Comparison of ENCODE assay signal across 8 cellular contexts in genomic region chr19:3366761-3367571, GRCh38. TPM values are rescaled to one million over a fixed set of nuclear protein-coding genes. Genes with fewer than 3 reads are reported as not detected.
A peak's percentile ranks its signal among the peaks of the same experiment; 100 is the strongest.
DNase-seq lines count a peak whose midpoint lies in the region; ATAC-seq and TF ChIP-seq lines count a peak whose summit lies in the region.

No MANE protein-coding gene starts in this region.

- no peak for TF ChIP-seq CTCF in CD4-positive, alpha-beta T cell (IDR thresholded peaks at IDR 0.05)
- TF ChIP-seq CTCF in HFF-Myc (IDR thresholded peaks at IDR 0.05; ENCODE audit: low read depth, low read length, missing control alignments) (no peak), foreskin keratinocyte (conservative IDR thresholded peaks at IDR 0.05) (no peak), omental fat pad (IDR thresholded peaks at IDR 0.05) (no peak)

- ATAC-seq in CD4-positive, alpha-beta T cell (ENCODE audit: poor library complexity) = peak; percentile 31
- ATAC-seq in foreskin keratinocyte (no peak), omental fat pad (ENCODE audit: low FRiP score) (peak; percentile 16), GM18907 (IDR thresholded peaks at IDR 0.05; ENCODE audit: unreplicated experiment) (no peak)

- peaks cover 59% of the 10 kb centered on the region for H3K4me1 Mint-ChIP-seq in CD4-positive, alpha-beta T cell (ENCODE audit: low read depth)
- H3K4me1 Mint-ChIP-seq in activated CD4-positive, alpha-beta T cell treated with anti-CD3 and anti-CD28 coated beads, Interleukin-2, amount 10 ng/mL, durations not matched to agents 24 days and 14 days = peaks cover 20% of the 10 kb centered on the region

- no peaks in the 10 kb centered on the region for H3K27me3 ChIP-seq in CD4-positive, alpha-beta T cell (ENCODE audit: control insufficient read depth, insufficient read depth, low read length)
- no peaks in the 10 kb centered on the region for H3K27me3 ChIP-seq in foreskin keratinocyte

- intact Hi-C loops in CD4-positive, alpha-beta T cell (cut with DNase I, micrococcal nuclease) = no loop called here
- intact Hi-C loops in activated CD4-positive, alpha-beta T cell treated with anti-CD3 and anti-CD28 coated beads, Interleukin-2, amount 10 ng/mL, durations not matched to agents 24 days and 14 days (cut with micrococcal nuclease) = no loop called here

- H3K4me3 ChIP-seq in HFF-Myc (replicated peaks; ENCODE audit: low read depth, low read length) = peak overlapping the region; percentile 82

- no peak overlapping the region for H3K27ac ChIP-seq in CD4-positive, alpha-beta T cell (ENCODE audit: low read depth, low read length)
- peak overlapping the region; percentile 83 for H3K27ac ChIP-seq in foreskin keratinocyte

- no peaks in the 10 kb centered on the region for H3K9me3 ChIP-seq in CD4-positive, alpha-beta T cell (ENCODE audit: control insufficient read depth, low read length)

- no peaks in the 10 kb centered on the region for H3K4me1 ChIP-seq in foreskin keratinocyte

- POLR2A ChIA-PET in CD4-positive, alpha-beta T cell (lab: Charles Lee) = no interaction called here

- no peak overlapping the region for H3K27ac Mint-ChIP-seq in CD4-positive, alpha-beta T cell
- H3K27ac Mint-ChIP-seq in activated CD4-positive, alpha-beta T cell treated with anti-CD3 and anti-CD28 coated beads, Interleukin-2, amount 10 ng/mL, durations not matched to agents 24 days and 14 days = no peak overlapping the region

- CTCF ChIA-PET in CD4-positive, alpha-beta T cell (lab: Charles Lee) = no interaction called here

- no peaks in the 10 kb centered on the region for H3K27me3 Mint-ChIP-seq in CD4-positive, alpha-beta T cell
- H3K27me3 Mint-ChIP-seq in activated CD4-positive, alpha-beta T cell treated with anti-CD3 and anti-CD28 coated beads, Interleukin-2, amount 10 ng/mL, durations not matched to agents 24 days and 14 days = peaks cover 41% of the 10 kb centered on the region

- no peak overlapping the region for H3K4me3 Mint-ChIP-seq in CD4-positive, alpha-beta T cell
- peak overlapping the region; percentile 50 for H3K4me3 Mint-ChIP-seq in activated CD4-positive, alpha-beta T cell treated with anti-CD3 and anti-CD28 coated beads, Interleukin-2, amount 10 ng/mL, durations not matched to agents 24 days and 14 days

- DNase-seq in CD4-positive, alpha-beta T cell = no peak
- no peak for DNase-seq in HFF-Myc (ENCODE audit: extremely low read depth, low read depth)
- DNase-seq in activated CD4-positive, alpha-beta T cell treated with anti-CD3 and anti-CD28 coated beads, Interleukin-2, amount 10 ng/mL, durations not matched to agents 24 days and 14 days = no peak
- DNase-seq in foreskin keratinocyte = no peak
- no peak for DNase-seq in omental fat pad (ENCODE audit: low spot score)
- DNase-seq in amniotic stem cell (lab: John Stamatoyannopoulos, UW) = no peak
- no peak for DNase-seq in superior temporal gyrus (ENCODE audit: extremely low spot score)

- H3K36me3 Mint-ChIP-seq in CD4-positive, alpha-beta T cell (ENCODE audit: low read depth) = no peaks in the 10 kb centered on the region
- no peaks in the 10 kb centered on the region for H3K36me3 Mint-ChIP-seq in activated CD4-positive, alpha-beta T cell treated with anti-CD3 and anti-CD28 coated beads, Interleukin-2, amount 10 ng/mL, durations not matched to agents 24 days and 14 days (ENCODE audit: low read depth)

- H3K9me3 Mint-ChIP-seq in CD4-positive, alpha-beta T cell = no peaks in the 10 kb centered on the region
- H3K9me3 Mint-ChIP-seq in activated CD4-positive, alpha-beta T cell treated with anti-CD3 and anti-CD28 coated beads, Interleukin-2, amount 10 ng/mL, durations not matched to agents 24 days and 14 days = no peaks in the 10 kb centered on the region

RNA-seq across cellular contexts. Expression of gene NFIC, which starts 0.6 kb away (rescaled TPM):
- 10 to 100 TPM; 22.1 to 22.2 TPM for total RNA-seq in CD4-positive, alpha-beta T cell
- 16.9 and 19.8 TPM in 2 replicates for total RNA-seq in activated CD4-positive, alpha-beta T cell treated with anti-CD3 and anti-CD28 coated beads, Interleukin-2, amount 10 ng/mL, durations not matched to agents 24 days and 14 days
- 43.6 and 45.1 TPM in 2 replicates for total RNA-seq in foreskin keratinocyte
- polyA plus RNA-seq in foreskin keratinocyte = 17.7 and 20.3 TPM in 2 replicates
- 10 to 100 TPM; 55.7 to 84.5 (median 65.5) TPM for total RNA-seq in omental fat pad

Comparison
In these comparisons a context has a peak if more than half of its experiments do, and no peak if none do; other contexts are left out.
1. ATAC-seq: peak in CD4-positive, alpha-beta T cell (single experiment) and omental fat pad (single experiment); none in foreskin keratinocyte (single experiment) and GM18907 (single experiment).